ENCODE assay signal across 11 cellular contexts in genomic region chr12:123479442-123480180, GRCh38. TPM values are rescaled to one million over a fixed set of nuclear protein-coding genes. Genes with fewer than 3 reads are reported as not detected.
DNase-seq lines count a peak whose midpoint lies in the region; ATAC-seq, FAIRE-seq and TF ChIP-seq lines count a peak whose summit lies in the region.
"Had no signal": no experiment of that assay in that cellular context is flagged by ENCODE, and none has a peak within 500 bp of the region (broad histone marks: within the 10 kb centered on the region; RNA-seq: fewer than 3 reads in every experiment).

No MANE protein-coding gene starts in this region.

- H3K27ac Mint-ChIP-seq in progenitor cell of endocrine pancreas (peak overlapping the region; percentile 45), WTC11 (no peak overlapping the region)

- no peak for TF ChIP-seq EP300 in A549 (IDR thresholded peaks at IDR 0.05)

- ATAC-seq in A549: peak; percentile 16 to 42; a peak in 3 of 6 replicates
- no peak for ATAC-seq in WTC11

- FAIRE-seq in A549 (lab: Jason Lieb, UNC): no peak

- H3K27me3 Mint-ChIP-seq in progenitor cell of endocrine pancreas (no peaks in the 10 kb centered on the region), WTC11 (ENCODE audit: low read depth) (no peaks in the 10 kb centered on the region; the same call in 1 of the 2 replicates)

- TF ChIP-seq POLR2A in A549 (IDR thresholded peaks at IDR 0.05; ENCODE audit: low read length): no peak
- no peak for TF ChIP-seq POLR2A in adrenal gland (IDR thresholded peaks at IDR 0.05)

- POLR2A ChIA-PET in A549 (lab: Yijun Ruan, JAX) (no interaction called here), WTC11 (lab: Charles Lee) (no interaction called here)

- WGBS in A549 (ENCODE audit: missing lambda C conversion rate): 86% methylated on average over 14 of the region's 14 CpGs
- WGBS in adrenal gland, 4 donors: 78 to 83% (median 80%) methylated on average over 10 to 14 of the region's 14 CpGs

- H3K27ac ChIP-seq in A549: no peak overlapping the region
- H3K27ac ChIP-seq in adrenal gland: peak overlapping the region in 4 of 5 donors; percentile 8 to 76 (median 62)
- H3K27ac ChIP-seq in right atrium auricular region: peak overlapping the region; percentile 92 to 97

- no peak overlapping the region for H3K4me2 ChIP-seq in A549

- H3K9me3 ChIP-seq in A549 (no peaks in the 10 kb centered on the region), adrenal gland (replicated peaks in 1 of 3) (no peaks in the 10 kb centered on the region), right atrium auricular region (no peaks in the 10 kb centered on the region)

- H3K9me3 Mint-ChIP-seq in progenitor cell of endocrine pancreas (ENCODE audit: low read depth): no peaks in the 10 kb centered on the region
- H3K9me3 Mint-ChIP-seq in WTC11: no peaks in the 10 kb centered on the region

- H3K4me1 Mint-ChIP-seq in progenitor cell of endocrine pancreas (ENCODE audit: low read depth): peaks cover 6% of the 10 kb centered on the region
- no peaks in the 10 kb centered on the region for H3K4me1 Mint-ChIP-seq in WTC11

- H3K4me3 Mint-ChIP-seq in progenitor cell of endocrine pancreas (ENCODE audit: low read depth) (no peak overlapping the region), WTC11 (no peak overlapping the region)

- DNase-seq in A549 (ENCODE audit: low read depth in 1 of 2, low spot score in 1 of 2): no peak
- DNase-seq in adrenal gland: peak in 1 of 7 donors; percentile 69
- DNase-seq in right atrium auricular region (ENCODE audit: low spot score): no peak
- DNase-seq in progenitor cell of endocrine pancreas (ENCODE audit: low spot score, unreplicated experiment): no peak
- no peak for DNase-seq in WTC11 (ENCODE audit: low spot score)
- no peak for DNase-seq in NCI-H1092 treated with DMSO at 0.1 percent for 48 hours (lab: John Stamatoyannopoulos, UW)
- DNase-seq in activated T-cell treated with anti-CD3 and anti-CD28 coated beads, Interleukin-2, amount 50 U/mL, for 1 hour: no peak
- no peak for DNase-seq in SIG-M5 treated with dmso at 0.1 percent for 504 hours (lab: John Stamatoyannopoulos, UW; ENCODE audit: unreplicated experiment)
- DNase-seq: activated CD4-positive, CD25-positive, alpha-beta regulatory T cell treated with anti-CD3 and anti-CD28 coated beads, Interleukin-2, amount 50 U/mL, for 72 hours; activated naive CD4-positive, alpha-beta T cell treated with Interleukin-2 at 50 U/mL for 16 hours; NCI-H510A had no signal

- intact Hi-C loops in adrenal gland (cut with DNase I): no loop called here

- H3K27me3 ChIP-seq in adrenal gland (no peaks in the 10 kb centered on the region), right atrium auricular region (no peaks in the 10 kb centered on the region)

- H3K4me1 ChIP-seq in A549 (no peaks in the 10 kb centered on the region), adrenal gland (replicated peaks in 1 of 2) (peaks cover 10 to 14% of the 10 kb centered on the region in 2 donors), right atrium auricular region (peaks cover 0 to 33% of the 10 kb centered on the region in 2 donors)

- no peak for TF ChIP-seq RAD21 in A549 (conservative IDR thresholded peaks at IDR 0.05 in 1 of 2, IDR thresholded peaks at IDR 0.05 in 1 of 2)

- H3K36me3 Mint-ChIP-seq in progenitor cell of endocrine pancreas (ENCODE audit: insufficient read depth) (peaks cover 16% of the 10 kb centered on the region), WTC11 (no peaks in the 10 kb centered on the region)

- CTCF ChIA-PET in A549 (lab: Yijun Ruan, JAX): interaction anchor here (0.7 to 1.1 kb wide), 2 partner anchors 11 to 46 kb away, joined by 3 read pairs; no protein-coding TSS in a partner anchor
- CTCF ChIA-PET in WTC11 (lab: Charles Lee): interaction anchor here (0.6 kb wide), 1 partner anchor 624 kb away, joined by 3 read pairs; no protein-coding TSS in a partner anchor

- H3K4me3 ChIP-seq in A549: no peak overlapping the region
- H3K4me3 ChIP-seq in adrenal gland: no peak overlapping the region
- no peak overlapping the region for H3K4me3 ChIP-seq in right atrium auricular region

- H3K36me3 ChIP-seq in adrenal gland (replicated peaks in 1 of 2) (peaks cover 0 to 6% of the 10 kb centered on the region in 2 donors), right atrium auricular region (peaks cover 51% of the 10 kb centered on the region)

- TF ChIP-seq CTCF in A549 (IDR thresholded peaks at IDR 0.05) (no peak), adrenal gland (IDR thresholded peaks at IDR 0.05) (no peak), right atrium auricular region (IDR thresholded peaks at IDR 0.05) (no peak), progenitor cell of endocrine pancreas (IDR thresholded peaks at IDR 0.05; ENCODE audit: unreplicated experiment) (no peak), WTC11 (IDR thresholded peaks at IDR 0.05) (no peak)

TF ChIP-seq in A549, 52 proteins besides CTCF, POLR2A, EP300 and RAD21:
- no peak for TF ChIP-seq HOXA7 (CRISPR knock-in tag; IDR thresholded peaks at IDR 0.05)
- TF ChIP-seq MAX (IDR thresholded peaks at IDR 0.05): no peak
- no peak for TF ChIP-seq RARB (CRISPR knock-in tag; IDR thresholded peaks at IDR 0.05)
- TF ChIP-seq RNF2 (IDR thresholded peaks at IDR 0.05; ENCODE audit: borderline replicate concordance, low read depth): no peak
- no peak for TF ChIP-seq ZC3H11A (IDR thresholded peaks at IDR 0.05)
- TF ChIP-seq ZSCAN20 (CRISPR knock-in tag; IDR thresholded peaks at IDR 0.05): no peak
- TF ChIP-seq EHF (CRISPR knock-in tag; IDR thresholded peaks at IDR 0.05): no peak

TF ChIP-seq in WTC11, 78 proteins besides CTCF, POLR2A, EP300 and RAD21 (continues in another document):
- TF ChIP-seq ELF4 (CRISPR knock-in tag; IDR thresholded peaks at IDR 0.05; ENCODE audit: low read depth) (no peak), ESRRA (CRISPR knock-in tag; IDR thresholded peaks at IDR 0.05; ENCODE audit: borderline replicate concordance) (no peak), ATF2 (CRISPR knock-in tag; IDR thresholded peaks at IDR 0.05; ENCODE audit: borderline replicate concordance, low read depth) (no peak), TP53 (CRISPR knock-in tag; IDR thresholded peaks at IDR 0.05) (no peak), OVOL2 (CRISPR knock-in tag; IDR thresholded peaks at IDR 0.05; ENCODE audit: borderline replicate concordance) (no peak)

RNA-seq across cellular contexts. Expression of gene SNRNP35, which starts 21.7 kb away (rescaled TPM):
- polyA plus RNA-seq in A549 (2011; rRNA removed): 14.3 and 19.1 TPM in 2 replicates
- 17.1 and 18.4 TPM in 2 replicates for polyA plus RNA-seq in A549 (2012; cell fraction: cytosol; rRNA removed)
- polyA plus RNA-seq in A549 (2012; cell fraction: nucleus; rRNA removed): 13.7 and 19.6 TPM in 2 replicates
- polyA plus RNA-seq in A549 (2017; fragmentation: RNase III; extraction: RNeasy Plus Mini Kit Qiagen cat#74134 plus additional on column Dnase treatment): 20.6 to 23.6 TPM (median 21.5 TPM) in 3 replicates
- polyA minus RNA-seq in A549 (2011; rRNA and poly(A)+ RNA removed): 11.8 TPM in 2 replicates
- 10 to 100 TPM; 12.5 to 37.4 (median 17.8) TPM for total RNA-seq in adrenal gland
- 100 to 1,000 TPM in 2 of 3 donors, 10 to 100 TPM in 1; 39.7 to 157 (median 104) TPM for polyA plus RNA-seq in adrenal gland
- 10 to 100 TPM; 17.4 to 18.4 TPM for total RNA-seq in right atrium auricular region
- 29.2 and 29.8 TPM in 2 replicates for total RNA-seq in progenitor cell of endocrine pancreas
- total RNA-seq in WTC11 (2021): 19.1 to 21.3 TPM (median 20.0 TPM) in 3 replicates

RNA-seq across cellular contexts. Expression of gene RILPL2, which starts 43.1 kb away (rescaled TPM):
- polyA plus RNA-seq in A549 (2011; rRNA removed) (2.4 TPM in 2 replicates), A549 (2017; fragmentation: RNase III; extraction: RNeasy Plus Mini Kit Qiagen cat#74134 plus additional on column Dnase treatment) (2.1 to 3.1 TPM (median 2.9 TPM) in 3 replicates), adrenal gland (1 to 10 TPM; 2.5 to 4.4 (median 3.8) TPM)
- 2.0 and 2.1 TPM in 2 replicates for polyA plus RNA-seq in A549 (2012; cell fraction: cytosol; rRNA removed)
- polyA plus RNA-seq in A549 (2012; cell fraction: nucleus; rRNA removed): 0.72 and 0.77 TPM in 2 replicates
- polyA minus RNA-seq in A549 (2011; rRNA and poly(A)+ RNA removed): 0.88 and 1.4 TPM in 2 replicates
- total RNA-seq in adrenal gland (1 to 10 TPM; 1.5 to 6.6 (median 4.4) TPM), right atrium auricular region (1 to 10 TPM; 3.1 to 4.6 TPM), progenitor cell of endocrine pancreas (2.8 TPM in 2 replicates), WTC11 (2021) (1.1 to 1.4 TPM (median 1.2 TPM) in 3 replicates)

RNA-seq across cellular contexts. Expression of gene RILPL1, which starts 53.9 kb away (rescaled TPM):
- polyA plus RNA-seq in A549 (2011; rRNA removed) (14.2 and 15.5 TPM in 2 replicates), A549 (2017; fragmentation: RNase III; extraction: RNeasy Plus Mini Kit Qiagen cat#74134 plus additional on column Dnase treatment) (7.0 to 8.7 TPM (median 8.0 TPM) in 3 replicates), adrenal gland (10 to 100 TPM; 14.5 to 42.9 (median 38.3) TPM)
- 18.3 and 18.7 TPM in 2 replicates for polyA plus RNA-seq in A549 (2012; cell fraction: cytosol; rRNA removed)
- 43.8 and 48.1 TPM in 2 replicates for polyA plus RNA-seq in A549 (2012; cell fraction: nucleus; rRNA removed)
- 6.7 and 9.6 TPM in 2 replicates for polyA minus RNA-seq in A549 (2011; rRNA and poly(A)+ RNA removed)
- total RNA-seq in adrenal gland (10 to 100 TPM; 12.9 to 21.9 (median 20.0) TPM), right atrium auricular region (100 to 1,000 TPM in 1 of 2 donors, 10 to 100 TPM in 1; 93.1 to 130 TPM), progenitor cell of endocrine pancreas (25.4 and 26.2 TPM in 2 replicates), WTC11 (2021) (8.2 to 10.6 TPM (median 10.1 TPM) in 3 replicates)

Comparison
In these comparisons a context has a peak if more than half of its experiments do, and no peak if none do; other contexts are left out.
1. H3K27ac ChIP-seq: peak in adrenal gland (4 of 5) and right atrium auricular region (2 of 2); none in A549 (0 of 2).